10 cellular contexts compared by ENCODE assay signal in the genomic region with DNA sequence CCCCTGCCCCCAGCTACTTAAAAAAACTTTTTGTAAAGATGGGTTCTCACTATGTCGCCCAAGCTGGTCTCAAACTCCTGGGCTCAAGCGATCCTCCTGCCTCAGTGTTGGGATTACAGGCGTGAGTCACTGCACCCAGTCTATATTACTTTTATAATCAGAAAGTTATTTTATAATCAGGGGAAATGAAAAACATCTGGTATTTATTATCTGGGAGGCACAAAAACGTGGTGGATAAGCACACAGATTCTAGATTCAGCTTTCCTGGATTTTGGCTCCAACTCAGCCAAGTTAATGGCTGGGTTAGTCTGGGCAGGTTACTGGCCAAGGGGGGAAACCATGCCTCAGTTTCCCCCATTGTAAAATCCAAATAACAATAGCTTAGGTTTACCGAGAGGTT. TPM values are rescaled to one million over a fixed set of nuclear protein-coding genes. Genes with fewer than 3 reads are reported as not detected.
DNase-seq lines count a peak whose midpoint lies in the region; ATAC-seq and TF ChIP-seq lines count a peak whose summit lies in the region.
"Had no signal": no experiment of that assay in that cellular context is flagged by ENCODE, and none has a peak within 500 bp of the region (broad histone marks: within the 10 kb centered on the region; RNA-seq: fewer than 3 reads in every experiment).

No MANE protein-coding gene starts in this region.

- H3K27me3 Mint-ChIP-seq in GM23338 (ENCODE audit: insufficient read depth, low read depth, poor library complexity) (peaks cover 24% of the 10 kb centered on the region), osteocyte (ENCODE audit: unreplicated experiment) (no peaks in the 10 kb centered on the region)

- no peaks in the 10 kb centered on the region for H3K9me2 ChIP-seq in GM23338 (ENCODE audit: insufficient read depth)

- TF ChIP-seq POLR2A in testis (IDR thresholded peaks at IDR 0.05): no peak

- H3K36me3 Mint-ChIP-seq in GM23338 (ENCODE audit: low read depth) (no peaks in the 10 kb centered on the region), osteocyte (ENCODE audit: unreplicated experiment) (no peaks in the 10 kb centered on the region)
- H3K36me3 Mint-ChIP-seq: naive B cell had no signal

- ATAC-seq in GM23338 (no peak), GM21528 (IDR thresholded peaks at IDR 0.05; ENCODE audit: low FRiP score, unreplicated experiment) (no peak), HG02763 (IDR thresholded peaks at IDR 0.05; ENCODE audit: unreplicated experiment) (no peak), HG03342 (IDR thresholded peaks at IDR 0.05; ENCODE audit: unreplicated experiment) (no peak)

- no peaks in the 10 kb centered on the region for H3K9me3 ChIP-seq in endocrine pancreas (ENCODE audit: control insufficient read depth, low read length)
- H3K9me3 ChIP-seq in testis: no peaks in the 10 kb centered on the region

- H3K9me3 Mint-ChIP-seq in GM23338: no peaks in the 10 kb centered on the region; the same call in 2 of the 3 replicates
- H3K9me3 Mint-ChIP-seq in osteocyte (ENCODE audit: unreplicated experiment): no peaks in the 10 kb centered on the region
- H3K9me3 Mint-ChIP-seq: naive B cell had no signal

- peak overlapping the region; percentile 26 for H3K9ac ChIP-seq in endocrine pancreas (ENCODE audit: control insufficient read depth, insufficient read depth, low read length)

- H3K4me1 ChIP-seq in GM23338 (ENCODE audit: insufficient read depth): no peaks in the 10 kb centered on the region
- no peaks in the 10 kb centered on the region for H3K4me1 ChIP-seq in endocrine pancreas (ENCODE audit: control insufficient read depth, insufficient read depth, low read length)
- H3K4me1 ChIP-seq in testis: peaks cover 10% of the 10 kb centered on the region

- WGBS in testis, 2 donors: 23 to 33% methylated on average over 5 of the region's 5 CpGs

- DNase-seq in AG08396 (ENCODE audit: low spot score) (peak; percentile 5), GM23338 (ENCODE audit: low spot score) (no peak), osteocyte (ENCODE audit: extremely low spot score, unreplicated experiment) (no peak), testis (no peak)

- intact Hi-C loops in testis (cut with DNase I; ENCODE audit: low total_unique reads): loop anchor here (10.0 kb wide), 1 partner anchor 96 kb away; no protein-coding TSS in a partner anchor

- H3K4me2 ChIP-seq in GM23338: peak overlapping the region; percentile 45; the same call in 1 of the 2 replicates

- H3K27ac ChIP-seq in GM23338 (ENCODE audit: low read depth) (no peak overlapping the region), testis (no peak overlapping the region)

- H3K4me1 Mint-ChIP-seq in GM23338 (peaks cover 4% of the 10 kb centered on the region; the same call in 2 of the 3 replicates), osteocyte (ENCODE audit: unreplicated experiment) (peaks cover 17% of the 10 kb centered on the region)

- peaks cover 18% of the 10 kb centered on the region for H3K27me3 ChIP-seq in GM23338 (ENCODE audit: insufficient read depth)
- no peaks in the 10 kb centered on the region for H3K27me3 ChIP-seq in endocrine pancreas (ENCODE audit: control insufficient read depth, insufficient read depth, low read length)
- no peaks in the 10 kb centered on the region for H3K27me3 ChIP-seq in testis

- TF ChIP-seq CTCF in GM23338 (conservative IDR thresholded peaks at IDR 0.05; ENCODE audit: low read depth in 2 of 2): no peak; a peak in 1 of 4 replicates
- no peak for TF ChIP-seq CTCF in osteocyte (IDR thresholded peaks at IDR 0.05)
- no peak for TF ChIP-seq CTCF in testis (IDR thresholded peaks at IDR 0.05)

- no peaks in the 10 kb centered on the region for H3K79me2 ChIP-seq in GM23338 (replicated peaks; ENCODE audit: insufficient read depth)

- H3K27ac Mint-ChIP-seq in GM23338 (no peak overlapping the region), osteocyte (ENCODE audit: unreplicated experiment) (peak overlapping the region; percentile 34)

- H3K36me3 ChIP-seq in GM23338 (ENCODE audit: insufficient read depth): no peaks in the 10 kb centered on the region
- H3K36me3 ChIP-seq in endocrine pancreas (ENCODE audit: control insufficient read depth, insufficient read depth, low read length): no peaks in the 10 kb centered on the region
- H3K36me3 ChIP-seq in testis (ENCODE audit: low read depth, missing control alignments): no peaks in the 10 kb centered on the region

- no peaks in the 10 kb centered on the region for H4K20me1 ChIP-seq in GM23338 (replicated peaks; ENCODE audit: insufficient read depth)

- 0 out of 2 replicates have a peak, but pooled peaks cover 2% of the 10 kb centered on the region for H3F3A ChIP-seq in GM23338 (replicated peaks; ENCODE audit: low read depth)

- H3K4me3 Mint-ChIP-seq in GM23338 (no peak overlapping the region), osteocyte (ENCODE audit: unreplicated experiment) (peak overlapping the region; percentile 19)

- H2AFZ ChIP-seq in GM23338: peak overlapping the region; percentile 39; the same call in 1 of the 2 replicates

- no peak overlapping the region for H3K4me3 ChIP-seq in GM23338
- peak overlapping the region; percentile 26 for H3K4me3 ChIP-seq in endocrine pancreas (ENCODE audit: control insufficient read depth, insufficient read depth, low read length)
- H3K4me3 ChIP-seq in testis: peak overlapping the region in 1 of 2 donors; percentile 22

TF ChIP-seq in GM23338, 12 proteins besides CTCF, POLR2A, EP300 and RAD21 (continues in another document):
- TF ChIP-seq ZNF114 (CRISPR knock-in tag; IDR thresholded peaks at IDR 0.05): no peak
- no peak for TF ChIP-seq JUNB (IDR thresholded peaks at IDR 0.05; ENCODE audit: unreplicated experiment)
- TF ChIP-seq STAT1 (IDR thresholded peaks at IDR 0.05; ENCODE audit: unreplicated experiment): no peak
- no peak for TF ChIP-seq NANOG (IDR thresholded peaks at IDR 0.05; ENCODE audit: borderline replicate concordance)
- no peak for TF ChIP-seq EZH2 (IDR thresholded peaks at IDR 0.05; ENCODE audit: low read depth, unreplicated experiment)
- no peak for TF ChIP-seq POLR2AphosphoS5 (IDR thresholded peaks at IDR 0.05; ENCODE audit: low read depth)
- TF ChIP-seq, protein P1, sequence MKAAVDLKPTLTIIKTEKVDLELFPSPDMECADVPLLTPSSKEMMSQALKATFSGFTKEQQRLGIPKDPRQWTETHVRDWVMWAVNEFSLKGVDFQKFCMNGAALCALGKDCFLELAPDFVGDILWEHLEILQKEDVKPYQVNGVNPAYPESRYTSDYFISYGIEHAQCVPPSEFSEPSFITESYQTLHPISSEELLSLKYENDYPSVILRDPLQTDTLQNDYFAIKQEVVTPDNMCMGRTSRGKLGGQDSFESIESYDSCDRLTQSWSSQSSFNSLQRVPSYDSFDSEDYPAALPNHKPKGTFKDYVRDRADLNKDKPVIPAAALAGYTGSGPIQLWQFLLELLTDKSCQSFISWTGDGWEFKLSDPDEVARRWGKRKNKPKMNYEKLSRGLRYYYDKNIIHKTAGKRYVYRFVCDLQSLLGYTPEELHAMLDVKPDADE (IDR thresholded peaks at IDR 0.05): no peak
- TF ChIP-seq CREB1 (CRISPR knock-in tag; IDR thresholded peaks at IDR 0.05; ENCODE audit: low read depth): no peak
- no peak for TF ChIP-seq EZH2phosphoT487 (IDR thresholded peaks at IDR 0.05; ENCODE audit: unreplicated experiment)

RNA-seq across cellular contexts. Expression of a gene that starts 24.7 kb away (rescaled TPM):
- total RNA-seq in GM23338 (2014; rRNA removed; shearing (Covaris generic)): 71.5 and 77.5 TPM in 2 replicates
- polyA plus RNA-seq in GM23338 (2016; fragmentation: Nextera tagmentation; extraction: Ambion mirVana) (46.5 and 57.8 TPM in 2 replicates), testis (ENCODE audit: insufficient read depth, low read depth, low replicate concordance) (54.1 TPM)
- total RNA-seq in osteocyte (80.1 and 80.9 TPM in 2 replicates), testis (10 to 100 TPM; 40.7 to 61.0 TPM)

RNA-seq across cellular contexts. Expression of a gene that starts 38.8 kb away (rescaled TPM):
- total RNA-seq in GM23338 (2014; rRNA removed; shearing (Covaris generic)): 3.1 and 8.0 TPM in 2 replicates
- polyA plus RNA-seq in GM23338 (2016; fragmentation: Nextera tagmentation; extraction: Ambion mirVana): 4.6 and 4.8 TPM in 2 replicates
- 0.83 and 1.8 TPM in 2 replicates for total RNA-seq in osteocyte
- under 1 TPM; 0.12 to 0.31 TPM for total RNA-seq in testis
- polyA plus RNA-seq in testis (ENCODE audit: insufficient read depth, low read depth, low replicate concordance): 0.61 TPM
- total RNA-seq: RPMI7951 had no signal

RNA-seq across cellular contexts. Expression of a gene that starts 58.1 kb away (rescaled TPM):
- total RNA-seq in GM23338 (2014; rRNA removed; shearing (Covaris generic)): 5.2 and 5.4 TPM in 2 replicates
- polyA plus RNA-seq in GM23338 (2016; fragmentation: Nextera tagmentation; extraction: Ambion mirVana) (5.2 and 5.4 TPM in 2 replicates), testis (ENCODE audit: insufficient read depth, low read depth, low replicate concordance) (35.4 TPM)
- total RNA-seq in osteocyte (12.4 and 12.7 TPM in 2 replicates), testis (10 to 100 TPM; 20.1 to 35.0 TPM)
